13 cellular contexts compared by ENCODE assay signal in the genomic region with DNA sequence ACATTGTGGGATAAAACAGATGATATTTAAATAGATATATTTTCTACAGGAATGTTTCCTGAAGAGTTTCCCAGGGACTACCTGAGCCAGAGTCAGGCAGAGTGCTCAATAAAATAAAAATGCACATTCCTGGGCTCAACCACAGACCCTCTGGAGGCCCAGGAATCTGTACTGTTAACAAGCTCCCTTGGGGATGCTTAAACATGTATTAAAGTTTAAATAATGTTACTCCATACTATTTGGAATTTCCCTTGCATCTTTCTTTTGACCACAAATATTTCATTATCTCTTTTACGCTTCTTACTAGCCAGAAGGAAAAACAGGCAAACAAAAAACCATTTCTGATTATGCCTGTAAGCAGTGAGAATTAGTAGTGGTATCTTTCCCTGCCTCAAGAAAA. TPM values are rescaled to one million over a fixed set of nuclear protein-coding genes. Genes with fewer than 3 reads are reported as not detected.
A peak's percentile ranks its signal among the peaks of the same experiment; 100 is the strongest.
DNase-seq lines count a peak whose midpoint lies in the region; ATAC-seq lines count a peak whose summit lies in the region.
"Had no signal": no experiment of that assay in that cellular context is flagged by ENCODE, and none has a peak within 500 bp of the region (broad histone marks: within the 10 kb centered on the region; RNA-seq: fewer than 3 reads in every experiment).

No MANE protein-coding gene starts in this region.

- H3K27me3 Mint-ChIP-seq in stimulated activated naive B cell treated with anti-CD40 and anti-IgM and Interleukin-4, amounts not matched to agents 10 μg/mL and 1 μg/mL and 100 μg/mL, for 72 hours, result no peaks in the 10 kb centered on the region

- H3K36me3 Mint-ChIP-seq in stimulated activated naive B cell treated with anti-CD40 and anti-IgM and Interleukin-4, amounts not matched to agents 10 μg/mL and 1 μg/mL and 100 μg/mL, for 72 hours, result no peaks in the 10 kb centered on the region

- DNase-seq in amniotic epithelial cell (ENCODE audit: low read depth) (peak; percentile 86), Karpas-422 (no peak), HPDE6-E6E7 (ENCODE audit: extremely low spot score) (no peak), NCI-H1105 treated with DMSO at 0.1 percent for 48 hours (lab: John Stamatoyannopoulos, UW) (no peak)
- DNase-seq in stimulated activated naive B cell treated with anti-CD40 and anti-IgM and Interleukin-4, amounts not matched to agents 10 μg/mL and 1 μg/mL and 100 μg/mL, for 72 hours, result no peak
- DNase-seq: activated CD4-positive, alpha-beta T cell treated with anti-CD3 and anti-CD28 coated beads for 1 hour; activated T-cell treated with anti-CD3 and anti-CD28 coated beads, Interleukin-2, amount 50 U/mL, for 48 hours; mesendoderm; NCI-H146; psoas muscle; stimulated activated CD4-positive, alpha-beta T cell treated with anti-CD3 and anti-CD28 coated beads, Interleukin-4, amount 100 ng/mL, for 24 hours had no signal

- peak overlapping the region; percentile 29 to 48 for H3K4me3 Mint-ChIP-seq in stimulated activated naive B cell treated with anti-CD40 and anti-IgM and Interleukin-4, amounts not matched to agents 10 μg/mL and 1 μg/mL and 100 μg/mL, for 72 hours

- no peaks in the 10 kb centered on the region for H3K9me3 ChIP-seq in Karpas-422 (ENCODE audit: low read length)
- H3K9me3 ChIP-seq: psoas muscle had no signal

- H3K9me2 ChIP-seq in Karpas-422 (replicated peaks; ENCODE audit: insufficient read depth, low read length), result no peaks in the 10 kb centered on the region

- H4K20me1 ChIP-seq in Karpas-422 (ENCODE audit: insufficient read depth, low read depth, low read length), result no peaks in the 10 kb centered on the region

- H3K27ac Mint-ChIP-seq in stimulated activated naive B cell treated with anti-CD40 and anti-IgM and Interleukin-4, amounts not matched to agents 10 μg/mL and 1 μg/mL and 100 μg/mL, for 72 hours, result peak overlapping the region; percentile 86

- ATAC-seq in GM19463 (IDR thresholded peaks at IDR 0.05; ENCODE audit: unreplicated experiment), result peak; percentile 16
- ATAC-seq in HG02981 (IDR thresholded peaks at IDR 0.05; ENCODE audit: unreplicated experiment), result peak; percentile 17
- peak; percentile 41 to 44 for ATAC-seq in stimulated activated naive B cell treated with anti-CD40 and anti-IgM and Interleukin-4, amounts not matched to agents 10 μg/mL and 1 μg/mL and 100 μg/mL, for 72 hours (replicated peaks)
- ATAC-seq: psoas muscle had no signal

- no peaks in the 10 kb centered on the region for H3K27me3 ChIP-seq in Karpas-422 (ENCODE audit: low read length)

- H3K4me3 ChIP-seq in Karpas-422 (ENCODE audit: low read length), result no peak overlapping the region
- H3K4me3 ChIP-seq: psoas muscle had no signal

- no peaks in the 10 kb centered on the region for H3K79me2 ChIP-seq in Karpas-422 (ENCODE audit: low read length)

- H3K9me3 Mint-ChIP-seq in stimulated activated naive B cell treated with anti-CD40 and anti-IgM and Interleukin-4, amounts not matched to agents 10 μg/mL and 1 μg/mL and 100 μg/mL, for 72 hours, result no peaks in the 10 kb centered on the region

- peaks cover 5 to 9% of the 10 kb centered on the region in 2 donors for H3K4me1 Mint-ChIP-seq in stimulated activated naive B cell treated with anti-CD40 and anti-IgM and Interleukin-4, amounts not matched to agents 10 μg/mL and 1 μg/mL and 100 μg/mL, for 72 hours

- no peak overlapping the region for H2AFZ ChIP-seq in Karpas-422 (ENCODE audit: low read length)

- no peak overlapping the region for H3K4me2 ChIP-seq in Karpas-422 (ENCODE audit: low read depth, low read length, poor library complexity, severe bottlenecking)

- H3K27ac ChIP-seq in Karpas-422 (ENCODE audit: low read length), result no peak overlapping the region
- H3K27ac ChIP-seq: psoas muscle had no signal

- H3K4me1 ChIP-seq in Karpas-422 (ENCODE audit: low read length), result no peaks in the 10 kb centered on the region
- H3K4me1 ChIP-seq: psoas muscle had no signal

- H3K9ac ChIP-seq in Karpas-422 (ENCODE audit: low read length), result no peak overlapping the region

- no peaks in the 10 kb centered on the region for H3K36me3 ChIP-seq in Karpas-422 (ENCODE audit: insufficient read depth, low read length)

RNA-seq across cellular contexts. Expression of a gene that starts 42.3 kb away (rescaled TPM):
- not detected in 2 replicates for total RNA-seq in Karpas-422 (2014; rRNA removed; shearing (Covaris generic); ENCODE audit: low replicate concordance)
